ENCODE assay signal across 15 cellular contexts in the genomic region with DNA sequence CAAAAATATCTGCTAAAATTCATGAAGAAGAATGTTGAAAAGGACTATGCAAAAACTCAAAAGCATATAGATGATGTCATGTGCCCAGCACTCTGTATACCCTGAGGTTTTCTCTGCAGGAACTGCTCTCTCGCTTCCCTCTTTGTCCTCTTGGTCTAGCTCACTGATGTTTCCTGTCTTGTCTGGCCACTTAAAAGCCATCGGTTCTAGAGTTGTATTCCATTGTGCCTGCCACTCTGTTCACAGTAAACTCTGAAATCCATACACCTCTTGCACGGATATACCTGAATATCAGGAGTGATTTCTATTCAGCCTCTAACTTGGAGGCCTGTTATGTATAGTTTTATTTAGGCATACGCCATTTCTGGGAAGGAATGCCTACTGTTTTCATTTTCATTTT.
DNase-seq lines count a peak whose midpoint lies in the region; ATAC-seq and TF ChIP-seq lines count a peak whose summit lies in the region.
"Had no signal": no experiment of that assay in that cellular context is flagged by ENCODE, and none has a peak within 500 bp of the region (broad histone marks: within the 10 kb centered on the region; RNA-seq: fewer than 3 reads in every experiment).

No MANE protein-coding gene starts in this region.

- no peaks in the 10 kb centered on the region for H3K27me3 ChIP-seq in thyroid gland
- H3K27me3 ChIP-seq: esophagus muscularis mucosa had no signal

- H3K36me3 ChIP-seq in thyroid gland: no peaks in the 10 kb centered on the region
- H3K36me3 ChIP-seq: esophagus muscularis mucosa had no signal

- no peak for TF ChIP-seq CTCF in thyroid gland (IDR thresholded peaks at IDR 0.05)

- H3K9me3 ChIP-seq in thyroid gland: no peaks in the 10 kb centered on the region

- no peak overlapping the region for H3K27ac ChIP-seq in thyroid gland
- H3K27ac ChIP-seq: esophagus muscularis mucosa had no signal

- no peaks in the 10 kb centered on the region for H3K4me1 ChIP-seq in thyroid gland
- H3K4me1 ChIP-seq: esophagus muscularis mucosa had no signal

- TF ChIP-seq POLR2A in thyroid gland (IDR thresholded peaks at IDR 0.05): no peak

- DNase-seq in RPMI8226: peak; percentile 41
- DNase-seq in NK-92 (lab: John Stamatoyannopoulos, UW; ENCODE audit: unreplicated experiment): no peak
- DNase-seq in thyroid gland: no peak
- DNase-seq in NCI-H1105 (lab: John Stamatoyannopoulos, UW): no peak
- DNase-seq: activated CD4-positive, alpha-beta memory T cell treated with anti-CD3 and anti-CD28 coated beads, Interleukin-2, amount 10 ng/mL, durations not matched to agents 7 days and 5 days; activated naive CD4-positive, alpha-beta T cell treated with anti-CD3 and anti-CD28 coated beads, Interleukin-2, amount 50 U/mL, for 16 hours; cerebellar nuclear complex; NCI-H1694 treated with DMSO at 0.1 percent for 48 hours; T-helper 2 cell had no signal

- WGBS in thyroid gland, 2 donors: 67 to 73% methylated on average over 4 of the region's 4 CpGs

- no peak overlapping the region for H3K4me3 ChIP-seq in thyroid gland (replicated peaks in 1 of 3)
- H3K4me3 ChIP-seq: esophagus muscularis mucosa had no signal

- ATAC-seq in GM18520 (IDR thresholded peaks at IDR 0.05; ENCODE audit: unreplicated experiment): peak; percentile 88
- peak; percentile 95 for ATAC-seq in GM21423 (IDR thresholded peaks at IDR 0.05; ENCODE audit: unreplicated experiment)
- ATAC-seq in HG03095 (IDR thresholded peaks at IDR 0.05; ENCODE audit: unreplicated experiment): peak; percentile 87
- ATAC-seq in HG02571 (IDR thresholded peaks at IDR 0.05; ENCODE audit: unreplicated experiment): no peak
- ATAC-seq: HCT116 had no signal

- intact Hi-C loops in thyroid gland (cut with DNase I): no loop called here
